Comparison of ENCODE assay signal across 1 cellular context in the genomic region with DNA sequence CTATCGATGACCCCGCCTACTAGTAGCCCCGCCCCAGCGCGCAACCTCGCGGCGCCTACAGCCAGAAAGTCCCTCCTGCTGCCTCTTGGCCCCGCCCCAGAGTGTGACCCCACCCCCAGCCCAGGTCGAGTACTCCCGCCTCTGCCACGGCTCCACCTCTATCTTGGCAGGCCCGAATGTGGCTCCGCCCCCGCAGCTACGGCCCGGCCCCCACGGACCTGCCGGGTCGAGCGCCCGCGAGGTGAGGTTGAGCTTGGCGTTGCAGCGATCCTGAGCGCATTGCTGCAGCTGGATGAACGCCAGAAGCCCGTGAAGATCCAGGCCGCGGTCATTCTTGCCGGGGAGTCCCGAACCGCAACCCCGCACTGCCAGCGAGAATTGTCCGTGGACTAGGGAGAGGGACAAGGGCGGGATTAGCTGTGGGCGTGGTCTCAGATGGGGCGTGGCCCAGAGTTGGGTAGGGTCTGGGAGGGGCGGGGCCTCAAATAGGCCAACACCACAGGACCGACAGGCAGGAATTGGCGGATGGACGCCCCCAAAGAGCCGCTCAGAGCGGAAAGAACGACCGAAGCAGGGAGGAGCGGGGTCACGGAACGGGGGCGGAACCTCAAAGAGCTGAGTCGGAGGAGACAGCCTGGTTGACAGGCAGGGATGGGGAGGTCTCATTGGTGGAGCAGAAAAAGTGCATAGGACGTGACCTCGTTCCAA.
TF ChIP-seq lines count a peak whose summit lies in the region.

No MANE protein-coding gene starts in this region.

TF ChIP-seq in endothelial cell of umbilical vein, 7 proteins besides CTCF, POLR2A, EP300 and RAD21:
- no peak for TF ChIP-seq JUN (IDR thresholded peaks at IDR 0.05; ENCODE audit: borderline replicate concordance, insufficient read depth, insufficient read length, low read depth)
- TF ChIP-seq EZH2 (IDR thresholded peaks at IDR 0.05; ENCODE audit: borderline replicate concordance, low read depth, low read length, severe bottlenecking), result no peak
- TF ChIP-seq POLR2AphosphoS5 (IDR thresholded peaks at IDR 0.05; ENCODE audit: insufficient read depth, low read depth, low read length), result no peak
- TF ChIP-seq MYC (IDR thresholded peaks at IDR 0.05; ENCODE audit: low read depth, low read length), result no peak
- TF ChIP-seq, protein P1, sequence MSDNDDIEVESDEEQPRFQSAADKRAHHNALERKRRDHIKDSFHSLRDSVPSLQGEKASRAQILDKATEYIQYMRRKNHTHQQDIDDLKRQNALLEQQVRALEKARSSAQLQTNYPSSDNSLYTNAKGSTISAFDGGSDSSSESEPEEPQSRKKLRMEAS (IDR thresholded peaks at IDR 0.05; ENCODE audit: insufficient read depth, insufficient read length), result no peak
- no peak for TF ChIP-seq GATA2 (IDR thresholded peaks at IDR 0.05; ENCODE audit: insufficient read depth, insufficient read length, low read depth, low read length)
- TF ChIP-seq FOS (IDR thresholded peaks at IDR 0.05; ENCODE audit: borderline replicate concordance, insufficient read depth, low read length), result no peak
